ENCODE assay signal across 36 cellular contexts in the genomic region with DNA sequence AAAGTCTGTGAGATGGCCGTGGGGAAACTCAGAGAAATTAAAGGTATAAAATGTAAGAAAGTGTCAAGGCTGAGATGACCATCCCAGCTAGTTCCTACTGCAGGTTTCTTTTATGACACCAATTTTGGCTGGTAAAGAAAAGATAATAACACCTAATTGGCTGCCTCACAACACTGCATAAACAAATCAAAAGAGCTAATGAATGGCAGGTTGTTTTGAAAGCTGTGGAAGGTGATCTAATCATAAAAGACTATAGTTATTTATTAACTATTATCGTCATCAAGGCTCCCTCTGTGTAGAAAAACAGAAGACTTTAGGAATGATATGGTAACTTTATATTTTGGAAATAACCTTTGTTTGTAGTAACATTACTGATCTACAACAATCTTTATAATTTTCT. TPM values are rescaled to one million over a fixed set of nuclear protein-coding genes. Genes with fewer than 3 reads are reported as not detected.
"Had no signal": no experiment of that assay in that cellular context is flagged by ENCODE, and none has a peak within 500 bp of the region (broad histone marks: within the 10 kb centered on the region; RNA-seq: fewer than 3 reads in every experiment).

No MANE protein-coding gene starts in this region.

- H3K36me3 ChIP-seq: WERI-Rb-1 had no signal

- ATAC-seq: activated CD8-positive, alpha-beta memory T cell treated with anti-CD3 and anti-CD28 coated beads, Interleukin-2, amount 10 ng/mL, durations not matched to agents 7 days and 5 days; activated naive CD8-positive, alpha-beta T cell treated with anti-CD3 and anti-CD28 coated beads, Interleukin-2, amount 50 U/mL, for 24 hours; Right ventricle myocardium inferior had no signal

- DNase-seq: activated CD4-positive, alpha-beta memory T cell treated with anti-CD3 and anti-CD28 coated beads, Interleukin-2, amount 10 ng/mL, durations not matched to agents 7 days and 5 days; activated CD4-positive, alpha-beta T cell treated with anti-CD3 and anti-CD28 coated beads for 1 hour; activated CD4-positive, alpha-beta T cell treated with anti-CD3 and anti-CD28 coated beads for 48 hours; activated CD4-positive, CD25-positive, alpha-beta regulatory T cell; activated CD8-positive, alpha-beta memory T cell treated with anti-CD3 and anti-CD28 coated beads for 24 hours; activated CD8-positive, alpha-beta memory T cell treated with anti-CD3 and anti-CD28 coated beads, Interleukin-2, amount 10 ng/mL, durations not matched to agents 7 days and 5 days; activated CD8-positive, alpha-beta memory T cell treated with anti-CD3 and anti-CD28 coated beads, Interleukin-2, amount 50 U/mL, for 48 hours; activated effector memory CD4-positive, alpha-beta T cell treated with Interleukin-2 at 50 U/mL for 16 hours; activated naive CD4-positive, alpha-beta T cell treated with anti-CD3 and anti-CD28 coated beads, Interleukin-2, amount 10 ng/mL, durations not matched to agents 7 days and 5 days; activated naive CD8-positive, alpha-beta T cell treated with anti-CD3 and anti-CD28 coated beads, Interleukin-2, amount 50 U/mL, for 24 hours; activated T-cell treated with anti-CD3 and anti-CD28 coated beads, Interleukin-2, amount 50 U/mL, for 48 hours; anterior cingulate cortex; caudate nucleus; cerebellar nuclear complex; NCI-H1092 treated with DMSO at 0.1 percent for 48 hours; NCI-H1417; NCI-H146; NCI-H187; NCI-H2029 treated with DMSO at 0.1 percent for 48 hours; NCI-H2107; NCI-H2171; NCI-H510A; NCI-H526; PC-9; SIG-M5; SW 1271; T1000; WERI-Rb-1 had no signal

- H3K9ac ChIP-seq: KMS-11 had no signal

- H3K4me3 ChIP-seq: PC-9 had no signal

- H3K27ac ChIP-seq: KMS-11, PC-9, RWPE1, WERI-Rb-1 had no signal

RNA-seq across cellular contexts. Expression of gene SPINK5, which starts 3.5 kb away (rescaled TPM):
- total RNA-seq: activated CD4-positive, alpha-beta memory T cell treated with anti-CD3 and anti-CD28 coated beads, Interleukin-2, amount 10 ng/mL, durations not matched to agents 7 days and 5 days; activated CD8-positive, alpha-beta memory T cell treated with anti-CD3 and anti-CD28 coated beads, Interleukin-2, amount 10 ng/mL, durations not matched to agents 7 days and 5 days; LHCN-M2; M059J; OCI-LY7; PC-9; T-helper 1 cell treated with Interleukin-12 subunit alpha and Interleukin-12 subunit beta and Interleukin-4 antibody, amounts not matched to agents 30 ng/mL and 1 ng/mL, for 36 hours; T-helper 2 cell treated with Interferon-gamma antibody and Interleukin-4, amounts not matched to agents 100 ng/mL and 5 ng/mL, for 36 hours had no signal
